Comparison of ENCODE assay signal across 21 cellular contexts in the genomic region with DNA sequence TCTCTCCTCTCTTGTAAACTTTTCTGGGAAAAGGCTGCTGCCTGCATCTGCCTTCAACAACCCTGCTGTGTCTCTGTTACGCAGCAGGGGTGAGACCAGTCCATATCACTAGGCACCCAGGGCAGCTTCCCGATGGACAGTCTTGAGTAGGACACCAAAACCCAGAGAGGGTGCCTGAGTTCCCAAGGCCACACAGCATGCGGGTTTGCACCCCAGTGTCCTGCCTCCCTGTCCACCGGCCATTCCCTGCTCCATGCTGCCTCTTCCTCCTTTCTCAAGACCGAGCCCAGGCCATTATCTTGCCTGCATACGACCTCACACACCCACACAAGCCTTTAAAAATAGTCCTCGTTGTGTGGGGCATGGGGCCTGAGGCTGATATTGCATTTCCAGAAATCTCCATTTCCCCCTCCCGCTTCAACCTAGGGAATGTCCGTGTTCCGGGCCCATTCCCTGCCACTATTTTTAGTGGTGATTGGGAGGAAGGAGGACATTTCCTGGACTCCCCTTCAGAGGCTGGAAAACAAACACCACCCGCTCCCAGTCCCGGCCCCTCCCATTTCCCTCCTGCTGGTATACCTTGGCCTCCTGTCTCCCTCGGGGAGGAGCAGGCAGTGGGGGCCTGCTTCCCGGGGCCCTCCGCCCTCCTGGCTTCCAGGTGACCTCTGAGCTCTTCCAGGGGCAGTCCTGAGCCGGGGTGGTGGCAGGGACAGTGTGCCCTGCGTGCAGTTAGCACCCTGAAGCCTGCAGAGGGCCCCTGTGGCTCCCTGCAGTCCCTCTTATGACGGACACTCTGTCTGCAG.
DNase-seq lines count a peak whose midpoint lies in the region; ATAC-seq and TF ChIP-seq lines count a peak whose summit lies in the region.
"Had no signal": no experiment of that assay in that cellular context is flagged by ENCODE, and none has a peak within 500 bp of the region (broad histone marks: within the 10 kb centered on the region; RNA-seq: fewer than 3 reads in every experiment).

No MANE protein-coding gene starts in this region.

- ATAC-seq in RWPE2 (ENCODE audit: low read depth), result no peak
- no peak for ATAC-seq in foreskin keratinocyte
- ATAC-seq: stimulated activated memory B cell treated with anti-CD40 and anti-IgM and Interleukin-4, amounts not matched to agents 10 μg/mL and 1 μg/mL and 100 μg/mL, for 72 hours had no signal

- TF ChIP-seq RAD21 in liver (IDR thresholded peaks at IDR 0.05), result peak in 1 of 2 donors; percentile 39

- TF ChIP-seq POLR2A in suprapubic skin (IDR thresholded peaks at IDR 0.05), result no peak

- no peak for TF ChIP-seq EP300 in suprapubic skin (IDR thresholded peaks at IDR 0.05)

- H3K4me1 ChIP-seq in RWPE2 (ENCODE audit: insufficient read depth, poor library complexity, severe bottlenecking), result peaks cover 21% of the 10 kb centered on the region
- peaks cover 6% of the 10 kb centered on the region for H3K4me1 ChIP-seq in foreskin keratinocyte
- H3K4me1 ChIP-seq in liver (ENCODE audit: control insufficient read depth in 4 of 4, insufficient read depth in 4 of 4, low read length in 3 of 4), result peaks cover 0 to 10% (median 5%) of the 10 kb centered on the region in 4 donors
- peaks cover 22% of the 10 kb centered on the region for H3K4me1 ChIP-seq in suprapubic skin

- H3K9me3 ChIP-seq in RWPE2 (ENCODE audit: severe bottlenecking), result no peaks in the 10 kb centered on the region
- H3K9me3 ChIP-seq in liver (ENCODE audit: control insufficient read depth in 4 of 4, low read length in 3 of 4), result no peaks in the 10 kb centered on the region
- H3K9me3 ChIP-seq in suprapubic skin, result no peaks in the 10 kb centered on the region
- H3K9me3 ChIP-seq: neutrophil had no signal

- H3K4me3 ChIP-seq in RWPE2 (ENCODE audit: severe bottlenecking) (no peak overlapping the region), liver (ENCODE audit: low read depth in 1 of 3, low read length in 3 of 3) (no peak overlapping the region), suprapubic skin (no peak overlapping the region)

- no peak overlapping the region for H3K9ac ChIP-seq in liver (ENCODE audit: low read depth in 1 of 2, low read length in 2 of 2)

- H3K27me3 ChIP-seq in RWPE2 (ENCODE audit: insufficient read depth, poor library complexity, severe bottlenecking) (no peaks in the 10 kb centered on the region), foreskin keratinocyte (no peaks in the 10 kb centered on the region), liver (ENCODE audit: control insufficient read depth in 4 of 4, insufficient read depth in 4 of 4, low read length in 3 of 4) (no peaks in the 10 kb centered on the region), suprapubic skin (no peaks in the 10 kb centered on the region)
- H3K27me3 ChIP-seq: neutrophil had no signal

- H3K27ac ChIP-seq in RWPE2 (ENCODE audit: poor library complexity, severe bottlenecking), result peak overlapping the region; percentile 48
- H3K27ac ChIP-seq in foreskin keratinocyte, result peak overlapping the region; percentile 82
- H3K27ac ChIP-seq in liver (ENCODE audit: low read depth in 1 of 2, low read length in 2 of 2), result peak overlapping the region; percentile 34 to 37
- H3K27ac ChIP-seq in suprapubic skin, result peak overlapping the region; percentile 34
- H3K27ac ChIP-seq: neutrophil had no signal

- H3K36me3 ChIP-seq in RWPE2 (ENCODE audit: low read depth) (no peaks in the 10 kb centered on the region), liver (ENCODE audit: control insufficient read depth in 4 of 4, insufficient read depth in 3 of 4, low read depth in 1 of 4, low read length in 3 of 4) (no peaks in the 10 kb centered on the region), suprapubic skin (no peaks in the 10 kb centered on the region)
- H3K36me3 ChIP-seq: neutrophil had no signal

- no peak for DNase-seq in RWPE2 (ENCODE audit: low spot score)
- no peak for DNase-seq in foreskin keratinocyte
- no peak for DNase-seq in suprapubic skin (ENCODE audit: low spot score in 2 of 2)
- no peak for DNase-seq in SIG-M5 (lab: John Stamatoyannopoulos, UW)
- DNase-seq in NCI-H446 (lab: John Stamatoyannopoulos, UW), result no peak
- no peak for DNase-seq in stimulated activated CD4-positive, alpha-beta T cell treated with anti-CD3 and anti-CD28 coated beads, Interleukin-2, amount 100 ng/mL, for 48 hours
- DNase-seq: activated CD4-positive, alpha-beta memory T cell treated with anti-CD3 and anti-CD28 coated beads for 36 hours; activated naive CD4-positive, alpha-beta T cell treated with Interleukin-2 at 50 U/mL for 16 hours; amygdala; CD8-positive, alpha-beta memory T cell; central memory CD4-positive, alpha-beta T cell; effector memory CD4-positive, alpha-beta T cell; head of caudate nucleus; Kasumi-1; NCI-H1092 treated with DMSO at 0.1 percent for 48 hours; NCI-H526 treated with DMSO at 0.1 percent for 48 hours; SHP77; stimulated activated CD4-positive, alpha-beta T cell treated with anti-CD3 and anti-CD28 coated beads, Interleukin-15, amount 100 ng/mL, for 24 hours had no signal

- WGBS in liver, result 58% methylated on average over 18 of the region's 18 CpGs
- 75% methylated on average over 18 of the region's 18 CpGs for WGBS in suprapubic skin

- TF ChIP-seq CTCF in RWPE2 (IDR thresholded peaks at IDR 0.05; ENCODE audit: poor library complexity, severe bottlenecking) (no peak), foreskin keratinocyte (conservative IDR thresholded peaks at IDR 0.05) (no peak), liver (IDR thresholded peaks at IDR 0.05; ENCODE audit: low read depth, low read length, missing input control) (no peak), suprapubic skin (IDR thresholded peaks at IDR 0.05) (no peak)

TF ChIP-seq in liver, 16 proteins besides CTCF, POLR2A, EP300 and RAD21:
- TF ChIP-seq NR2F2 (IDR thresholded peaks at IDR 0.05) (peak; percentile 80), FOXA2 (IDR thresholded peaks at IDR 0.05) (no peak)
TF ChIP-seq in liver: peak in this region for 1.
